In genomic region chr1:54464477-54465146, GRCh38 we compare ENCODE assay signal across 9 cellular contexts. TPM values are rescaled to one million over a fixed set of nuclear protein-coding genes. Genes with fewer than 3 reads are reported as not detected.
DNase-seq lines count a peak whose midpoint lies in the region; FAIRE-seq and TF ChIP-seq lines count a peak whose summit lies in the region.
"Had no signal": no experiment of that assay in that cellular context is flagged by ENCODE, and none has a peak within 500 bp of the region (broad histone marks: within the 10 kb centered on the region; RNA-seq: fewer than 3 reads in every experiment).

No MANE protein-coding gene starts in this region.

- 0 out of 7 replicates have a peak overlapping the region, but pooled peaks of 1 of the 3 experiments have one; percentile 44 for H3K27ac Mint-ChIP-seq in H9

- H3K4me1 ChIP-seq in H9 (ENCODE audit: insufficient read depth, low read length) (peaks cover 14% of the 10 kb centered on the region; the same call in 1 of the 2 replicates), OCI-LY7 (ENCODE audit: insufficient read depth, low read length, poor library complexity, severe bottlenecking) (peaks cover 13% of the 10 kb centered on the region), endothelial cell of umbilical vein (ENCODE audit: control insufficient read depth, extremely low read depth, insufficient read depth, low read length) (peaks cover 37% of the 10 kb centered on the region)
- peaks cover 27% of the 10 kb centered on the region for H3K4me1 ChIP-seq in effector memory CD4-positive, alpha-beta T cell (ENCODE audit: control insufficient read depth, insufficient read depth, low read length, poor library complexity, severe bottlenecking)

- WGBS in H9 (ENCODE audit: extremely low coverage, insufficient read length, low lambda C conversion rate): no CpG with 5 or more reads among the region's 9 CpGs

- no peak overlapping the region for H4K91ac ChIP-seq in H9 (ENCODE audit: insufficient read length, low read depth, low read length)

- no peak overlapping the region for H4K8ac ChIP-seq in H9 (replicated peaks; ENCODE audit: insufficient read length, low read depth, low read length)

- H3K27ac ChIP-seq in H9 (ENCODE audit: insufficient read length, low read depth, low read length) (no peak overlapping the region), OCI-LY7 (ENCODE audit: low read depth, low read length, poor library complexity, severe bottlenecking) (peak overlapping the region; percentile 9), endothelial cell of umbilical vein (ENCODE audit: insufficient read depth, low read depth, low read length) (peak overlapping the region; percentile 74)
- no peak overlapping the region for H3K27ac ChIP-seq in effector memory CD4-positive, alpha-beta T cell (ENCODE audit: insufficient read depth, low read length, poor library complexity, severe bottlenecking)

- H3K56ac ChIP-seq in H9 (ENCODE audit: insufficient read length, low read depth, low read length): no peak overlapping the region

- H3K9me2 ChIP-seq in OCI-LY7 (ENCODE audit: insufficient read depth, low read length): no peaks in the 10 kb centered on the region

- H3K9ac ChIP-seq in H9 (ENCODE audit: extremely low read depth, insufficient read length, low read length): no peak overlapping the region
- H3K9ac ChIP-seq in endothelial cell of umbilical vein (replicated peaks; ENCODE audit: extremely low read depth, insufficient read depth, low read length): no peak overlapping the region

- CTCF ChIA-PET in OCI-LY7 (lab: Charles Lee; ENCODE audit: unreplicated experiment) (interaction anchor here (0.6 kb wide), 1 partner anchor 22 kb away, joined by 3 read pairs; no protein-coding TSS in a partner anchor), endothelial cell of umbilical vein (lab: Charles Lee) (interaction anchor here (0.7 to 1.9 kb wide), 7 partner anchors 8 to 422 kb away, joined by 3 to 5 read pairs (median 4); partner anchors contain the start of gene DHCR24)

- no peak overlapping the region for H3K18ac ChIP-seq in H9 (ENCODE audit: insufficient read length, low read depth, low read length)

- H3K4me3 ChIP-seq in OCI-LY7 (ENCODE audit: low read depth, low read length, poor library complexity, severe bottlenecking) (no peak overlapping the region), endothelial cell of umbilical vein (replicated peaks in 1 of 3; ENCODE audit: insufficient read depth in 1 of 3, low read depth in 1 of 3, low read length in 3 of 3) (no peak overlapping the region)
- no peak overlapping the region for H3K4me3 ChIP-seq in effector memory CD4-positive, alpha-beta T cell (ENCODE audit: insufficient read depth, low read depth, low read length, poor library complexity, severe bottlenecking)

- H3K9me1 ChIP-seq in endothelial cell of umbilical vein (replicated peaks; ENCODE audit: control insufficient read depth, extremely low read depth, insufficient read depth, low read length): no peaks in the 10 kb centered on the region

- H3K27me3 Mint-ChIP-seq in H9 (ENCODE audit: low read depth): no peaks in the 10 kb centered on the region; the same call in none of the 2 replicates
- H3K27me3 Mint-ChIP-seq: activated CD4-positive, alpha-beta T cell treated with anti-CD3 and anti-CD28 coated beads, Interleukin-2, amount 10 ng/mL, durations not matched to agents 7 days and 5 days had no signal

- BruUV-seq in OCI-LY7 (replicated peaks; lab: Mats Ljungman, UMichigan): no TSS peak
- TSS peak; percentile 93 for BruUV-seq in endothelial cell of umbilical vein (replicated peaks; lab: Mats Ljungman, UMichigan)

- peaks cover 0 to 5% (median 0%) of the 10 kb centered on the region in 3 experiments; a peak in 1 of 7 replicates for H3K36me3 Mint-ChIP-seq in H9 (ENCODE audit: insufficient read depth in 1 of 3, low read depth in 3 of 3)

- no peak overlapping the region for H4K5ac ChIP-seq in H9 (ENCODE audit: insufficient read length, low read depth, low read length)

- peaks cover 4% of the 10 kb centered on the region in 2 experiments; a peak in 1 of 5 replicates for H3K9me3 Mint-ChIP-seq in H9

- no peak overlapping the region for H2BK12ac ChIP-seq in H9 (ENCODE audit: insufficient read length, low read depth, low read length)

- no peak overlapping the region for H3K4ac ChIP-seq in H9 (ENCODE audit: low read depth, low read length)

- H3K79me1 ChIP-seq in H9 (ENCODE audit: insufficient read depth, low read depth, low read length, poor library complexity, severe bottlenecking): no peaks in the 10 kb centered on the region

- H3K14ac ChIP-seq in H9 (ENCODE audit: insufficient read depth, low read length): peak overlapping the region; percentile 10; the same call in 1 of the 2 replicates

- POLR2A ChIA-PET in OCI-LY7 (lab: Charles Lee) (interaction anchor here (0.6 to 1.4 kb wide), 5 partner anchors 9 to 29 kb away, joined by 3 to 7 read pairs (median 3); no protein-coding TSS in a partner anchor), endothelial cell of umbilical vein (lab: Charles Lee) (no interaction called here)

- H3K79me2 ChIP-seq in H9 (ENCODE audit: insufficient read depth, low read length): no peaks in the 10 kb centered on the region
- no peaks in the 10 kb centered on the region for H3K79me2 ChIP-seq in OCI-LY7 (ENCODE audit: insufficient read depth, low read depth, low read length)
- H3K79me2 ChIP-seq in endothelial cell of umbilical vein (ENCODE audit: control insufficient read depth, insufficient read depth, low read length): no peaks in the 10 kb centered on the region

- H3K4me3 Mint-ChIP-seq in H9: no peak overlapping the region
- H3K4me3 Mint-ChIP-seq: activated CD4-positive, alpha-beta T cell treated with anti-CD3 and anti-CD28 coated beads, Interleukin-2, amount 10 ng/mL, durations not matched to agents 7 days and 5 days had no signal

- no peak overlapping the region for H2BK20ac ChIP-seq in H9 (ENCODE audit: low read depth, low read length, poor library complexity, severe bottlenecking)

- no peak overlapping the region for H3T11ph ChIP-seq in H9 (ENCODE audit: low read length)

- no peak overlapping the region for H3K23ac ChIP-seq in H9 (ENCODE audit: insufficient read length, low read depth, low read length)

- TF ChIP-seq CTCF in H9 (conservative IDR thresholded peaks at IDR 0.05): no peak
- no peak for TF ChIP-seq CTCF in OCI-LY7 (conservative IDR thresholded peaks at IDR 0.05; ENCODE audit: low read length)
- no peak for TF ChIP-seq CTCF in endothelial cell of umbilical vein (IDR thresholded peaks at IDR 0.05; ENCODE audit: extremely low read depth in 1 of 2, insufficient read depth in 1 of 2, low read depth in 1 of 2, low read length in 2 of 2)

- H2AK5ac ChIP-seq in H9 (ENCODE audit: insufficient read length, low read length): no peak overlapping the region

- no peaks in the 10 kb centered on the region for H3K36me3 ChIP-seq in OCI-LY7 (ENCODE audit: insufficient read depth, low read length)
- no peaks in the 10 kb centered on the region for H3K36me3 ChIP-seq in endothelial cell of umbilical vein (ENCODE audit: control insufficient read depth in 2 of 2, extremely low read depth in 1 of 2, insufficient read depth in 2 of 2, low read length in 2 of 2)
- no peaks in the 10 kb centered on the region for H3K36me3 ChIP-seq in effector memory CD4-positive, alpha-beta T cell (ENCODE audit: control insufficient read depth, insufficient read depth, low read length)

- DNase-seq in H9: peak; percentile 77
- DNase-seq in OCI-LY7 (ENCODE audit: low spot score): peak; percentile 75
- peak; percentile 66 for DNase-seq in endothelial cell of umbilical vein (ENCODE audit: low read depth, low spot score)
- peak; percentile 72 for DNase-seq in posterior vena cava (ENCODE audit: low spot score)
- no peak for DNase-seq in activated CD4-positive, alpha-beta T cell treated with anti-CD3 and anti-CD28 coated beads for 48 hours
- no peak for DNase-seq in effector memory CD4-positive, alpha-beta T cell
- no peak for DNase-seq in D341Med (ENCODE audit: low spot score)
- no peak for DNase-seq in medulla oblongata (ENCODE audit: extremely low spot score)
- DNase-seq: activated CD4-positive, alpha-beta T cell treated with anti-CD3 and anti-CD28 coated beads, Interleukin-2, amount 10 ng/mL, durations not matched to agents 7 days and 5 days had no signal

- dilution Hi-C loops in endothelial cell of umbilical vein (cut with MboI; ENCODE audit: extremely low pct_ligation_motif_present, low sequenced_read_pairs): no loop called here

- H3K23me2 ChIP-seq in H9 (ENCODE audit: insufficient read length, low read depth, low read length, poor library complexity, severe bottlenecking): no peaks in the 10 kb centered on the region

- intact Hi-C loops in OCI-LY7 (cut with micrococcal nuclease; ENCODE audit: unreplicated experiment): no loop called here
- intact Hi-C loops in endothelial cell of umbilical vein (cut with micrococcal nuclease): loop anchor here (1.0 to 2.0 kb wide), 2 partner anchors 24 to 52 kb away; no protein-coding TSS in a partner anchor
- intact Hi-C loops in posterior vena cava (cut with DNase I): no loop called here

- no peaks in the 10 kb centered on the region for H3K27me3 ChIP-seq in H9 (ENCODE audit: insufficient read depth, low read length)
- H3K27me3 ChIP-seq in endothelial cell of umbilical vein (ENCODE audit: control insufficient read depth in 2 of 2, insufficient read depth in 2 of 2, low read length in 2 of 2): no peaks in the 10 kb centered on the region
- no peaks in the 10 kb centered on the region for H3K27me3 ChIP-seq in effector memory CD4-positive, alpha-beta T cell (replicated peaks; ENCODE audit: control insufficient read depth, insufficient read depth, low read length, poor library complexity, severe bottlenecking)

- H2AFZ ChIP-seq in H9 (ENCODE audit: low read length) (no peak overlapping the region), OCI-LY7 (ENCODE audit: low read length) (peak overlapping the region; percentile 81), endothelial cell of umbilical vein (ENCODE audit: low read depth, low read length) (peak overlapping the region; percentile 25)

- H3K4me2 ChIP-seq in H9 (ENCODE audit: insufficient read depth, insufficient read length, low read length) (no peak overlapping the region), OCI-LY7 (ENCODE audit: low read length) (peak overlapping the region; percentile 33), endothelial cell of umbilical vein (ENCODE audit: insufficient read depth, low read length) (peak overlapping the region; percentile 13)

- H4K20me1 ChIP-seq in H9 (ENCODE audit: control insufficient read depth, insufficient read depth, insufficient read length) (no peaks in the 10 kb centered on the region), OCI-LY7 (ENCODE audit: insufficient read depth, low read length) (no peaks in the 10 kb centered on the region), endothelial cell of umbilical vein (replicated peaks; ENCODE audit: control insufficient read depth, extremely low read depth, insufficient read depth, low read length) (no peaks in the 10 kb centered on the region)

- no peak overlapping the region for H2BK5ac ChIP-seq in H9 (ENCODE audit: insufficient read length, low read length)

- H2BK15ac ChIP-seq in H9 (ENCODE audit: low read depth, low read length): no peak overlapping the region

- H3K9me3 ChIP-seq in H9 (ENCODE audit: control insufficient read depth, low read depth, low read length) (no peaks in the 10 kb centered on the region), OCI-LY7 (ENCODE audit: low read length) (no peaks in the 10 kb centered on the region), endothelial cell of umbilical vein (replicated peaks; ENCODE audit: control insufficient read depth, insufficient read depth, low read length) (no peaks in the 10 kb centered on the region)
- no peaks in the 10 kb centered on the region for H3K9me3 ChIP-seq in effector memory CD4-positive, alpha-beta T cell (ENCODE audit: control insufficient read depth, low read length)

- peaks cover 65 to 73% of the 10 kb centered on the region in 2 experiments for H3K4me1 Mint-ChIP-seq in H9

- H2BK120ac ChIP-seq in H9 (ENCODE audit: low read depth, low read length, poor library complexity, severe bottlenecking): no peak overlapping the region

- no peak for TF ChIP-seq POLR2A in endothelial cell of umbilical vein (IDR thresholded peaks at IDR 0.05; ENCODE audit: low read depth, low read length)

- peak; percentile 97 for FAIRE-seq in endothelial cell of umbilical vein (lab: Jason Lieb, UNC)

RNA-seq across cellular contexts. Expression of gene SSBP3, which starts 58.4 kb away (rescaled TPM):
- total RNA-seq in H9 (2021) (119 and 126 TPM in 2 replicates), OCI-LY7 (2022) (44.9 and 53.2 TPM in 2 replicates), endothelial cell of umbilical vein (49.5 and 59.4 TPM in 2 replicates), posterior vena cava (10 to 100 TPM; 41.8 to 56.1 TPM)
- total RNA-seq in OCI-LY7 (2014; rRNA removed; shearing (Covaris generic)): 11.2 and 16.5 TPM in 2 replicates
- 44.9 and 46.1 TPM in 2 replicates for polyA plus RNA-seq in endothelial cell of umbilical vein
- 51.0 and 51.5 TPM in 2 replicates for polyA plus RNA-seq in endothelial cell of umbilical vein (2011; cell fraction: cytosol; rRNA removed)
- 40.7 and 41.0 TPM in 2 replicates for polyA plus RNA-seq in endothelial cell of umbilical vein (2011; cell fraction: nucleus; rRNA removed)
- 69.6 and 71.8 TPM in 2 replicates for polyA plus RNA-seq in endothelial cell of umbilical vein (2012)
- 24.9 and 28.2 TPM in 2 replicates for polyA minus RNA-seq in endothelial cell of umbilical vein
- 14.7 TPM for polyA minus RNA-seq in endothelial cell of umbilical vein (2011; cell fraction: cytosol; rRNA and poly(A)+ RNA removed)
- 24.8 and 27.8 TPM in 2 replicates for polyA minus RNA-seq in endothelial cell of umbilical vein (2011; cell fraction: nucleus; rRNA and poly(A)+ RNA removed)

Comparison
In these comparisons a context has a peak if more than half of its experiments do, and no peak if none do; other contexts are left out.
1. DNase-seq: peak in H9 (single experiment), OCI-LY7 (single experiment), endothelial cell of umbilical vein (single experiment) and posterior vena cava (single experiment); none in activated CD4-positive, alpha-beta T cell treated with anti-CD3 and anti-CD28 coated beads for 48 hours (single experiment), effector memory CD4-positive, alpha-beta T cell (0 of 3), D341Med (single experiment) and medulla oblongata (single experiment).
2. H3K27ac ChIP-seq: peak in OCI-LY7 (single experiment) and endothelial cell of umbilical vein (single experiment); none in H9 (single experiment) and effector memory CD4-positive, alpha-beta T cell (single experiment).